In genomic region chr1:85148524-85149250, GRCh38 we compare ENCODE assay signal across 10 cellular contexts. TPM values are rescaled to one million over a fixed set of nuclear protein-coding genes. Genes with fewer than 3 reads are reported as not detected.
DNase-seq lines count a peak whose midpoint lies in the region; ATAC-seq lines count a peak whose summit lies in the region.
"Had no signal": no experiment of that assay in that cellular context is flagged by ENCODE, and none has a peak within 500 bp of the region (broad histone marks: within the 10 kb centered on the region; RNA-seq: fewer than 3 reads in every experiment).

No MANE protein-coding gene starts in this region.

- H3K4ac ChIP-seq in trophoblast cell (ENCODE audit: low read depth, low read length): no peak overlapping the region

- peak; percentile 94 for ATAC-seq in activated CD4-positive, alpha-beta T cell treated with anti-CD3 and anti-CD28 coated beads for 36 hours
- ATAC-seq in HG02623 (IDR thresholded peaks at IDR 0.05; ENCODE audit: unreplicated experiment): peak; percentile 92
- ATAC-seq: A549 had no signal

- H4K12ac ChIP-seq in trophoblast cell (ENCODE audit: low read depth, low read length): no peak overlapping the region

- peak overlapping the region; percentile 45 for H2BK12ac ChIP-seq in trophoblast cell (ENCODE audit: low read length)

- H3K36me3 Mint-ChIP-seq in activated CD4-positive, alpha-beta T cell treated with anti-CD3 and anti-CD28 coated beads for 36 hours (ENCODE audit: low read depth): no peaks in the 10 kb centered on the region
- H3K36me3 Mint-ChIP-seq: activated naive CD4-positive, alpha-beta T cell treated with anti-CD3 and anti-CD28 coated beads, Interleukin-2, amount 10 ng/mL, durations not matched to agents 7 days and 5 days had no signal

- H3K18ac ChIP-seq in trophoblast cell (ENCODE audit: low read length): no peak overlapping the region

- H3K27me3 Mint-ChIP-seq in activated CD4-positive, alpha-beta T cell treated with anti-CD3 and anti-CD28 coated beads for 36 hours: peaks cover 2% of the 10 kb centered on the region
- H3K27me3 Mint-ChIP-seq: activated naive CD4-positive, alpha-beta T cell treated with anti-CD3 and anti-CD28 coated beads, Interleukin-2, amount 10 ng/mL, durations not matched to agents 7 days and 5 days had no signal

- H3K4me3 ChIP-seq in trophoblast cell (ENCODE audit: low read depth, low read length): no peak overlapping the region
- H3K4me3 ChIP-seq: A549 had no signal

- H3K27ac Mint-ChIP-seq in activated CD4-positive, alpha-beta T cell treated with anti-CD3 and anti-CD28 coated beads for 36 hours: peak overlapping the region; percentile 56
- H3K27ac Mint-ChIP-seq: activated naive CD4-positive, alpha-beta T cell treated with anti-CD3 and anti-CD28 coated beads, Interleukin-2, amount 10 ng/mL, durations not matched to agents 7 days and 5 days had no signal

- H2BK5ac ChIP-seq in trophoblast cell (ENCODE audit: low read depth, low read length, poor library complexity): no peak overlapping the region

- no peak overlapping the region for H3K4me2 ChIP-seq in trophoblast cell (ENCODE audit: low read length)
- H3K4me2 ChIP-seq: A549 had no signal

- CTCF ChIA-PET in activated CD4-positive, alpha-beta T cell treated with anti-CD3 and anti-CD28 coated beads for 36 hours (lab: Charles Lee): no interaction called here

- no peaks in the 10 kb centered on the region for H3K79me1 ChIP-seq in trophoblast cell (ENCODE audit: low read length)

- no peak overlapping the region for H3K27ac ChIP-seq in trophoblast cell (ENCODE audit: low read depth, low read length)
- H3K27ac ChIP-seq: A549 had no signal

- H3K4me1 Mint-ChIP-seq in activated CD4-positive, alpha-beta T cell treated with anti-CD3 and anti-CD28 coated beads for 36 hours: peaks cover 20% of the 10 kb centered on the region

- H3K9ac ChIP-seq in trophoblast cell (ENCODE audit: low read length): no peak overlapping the region

- no peaks in the 10 kb centered on the region for H3K79me2 ChIP-seq in trophoblast cell (ENCODE audit: control insufficient read depth, insufficient read depth, low read length, poor library complexity)

- H3K9me3 ChIP-seq in trophoblast cell (ENCODE audit: insufficient read depth, low read depth, low read length): no peaks in the 10 kb centered on the region
- H3K9me3 ChIP-seq: A549 had no signal

- intact Hi-C loops in activated CD4-positive, alpha-beta T cell treated with anti-CD3 and anti-CD28 coated beads for 36 hours (cut with DNase I, micrococcal nuclease): loop anchor here in 1 of 2 experiments (2.0 kb wide), 1 partner anchor 52 kb away; the partner anchor contains the start of gene SYDE2

- H3K36me3 ChIP-seq in trophoblast cell (ENCODE audit: control insufficient read depth in 1 of 2, insufficient read depth in 2 of 2, low read length in 2 of 2): no peaks in the 10 kb centered on the region

- POLR2A ChIA-PET in activated CD4-positive, alpha-beta T cell treated with anti-CD3 and anti-CD28 coated beads for 36 hours (lab: Charles Lee): no interaction called here

- H3K9me3 Mint-ChIP-seq in activated CD4-positive, alpha-beta T cell treated with anti-CD3 and anti-CD28 coated beads for 36 hours (ENCODE audit: low read depth): no peaks in the 10 kb centered on the region
- H3K9me3 Mint-ChIP-seq: activated naive CD4-positive, alpha-beta T cell treated with anti-CD3 and anti-CD28 coated beads, Interleukin-2, amount 10 ng/mL, durations not matched to agents 7 days and 5 days had no signal

- no peak overlapping the region for H4K91ac ChIP-seq in trophoblast cell (ENCODE audit: low read depth, low read length)

- no peak overlapping the region for H3K14ac ChIP-seq in trophoblast cell (ENCODE audit: low read length)

- H2AFZ ChIP-seq in trophoblast cell (ENCODE audit: insufficient read depth, low read length, poor library complexity): no peak overlapping the region

- peaks cover 3 to 12% of the 10 kb centered on the region in 2 experiments for H3K4me1 ChIP-seq in trophoblast cell (ENCODE audit: control insufficient read depth in 1 of 2, insufficient read depth in 2 of 2, low read length in 2 of 2)
- H3K4me1 ChIP-seq: A549 had no signal

- H2BK120ac ChIP-seq in trophoblast cell (ENCODE audit: insufficient read depth, low read length, poor library complexity): no peak overlapping the region

- no peak overlapping the region for H4K8ac ChIP-seq in trophoblast cell (ENCODE audit: low read depth, low read length)

- no peak overlapping the region for H3K23ac ChIP-seq in trophoblast cell (ENCODE audit: low read length)

- no peaks in the 10 kb centered on the region for H3K27me3 ChIP-seq in trophoblast cell (ENCODE audit: insufficient read depth, low read length)

- H3K4me3 Mint-ChIP-seq in activated CD4-positive, alpha-beta T cell treated with anti-CD3 and anti-CD28 coated beads for 36 hours: no peak overlapping the region
- H3K4me3 Mint-ChIP-seq: activated naive CD4-positive, alpha-beta T cell treated with anti-CD3 and anti-CD28 coated beads, Interleukin-2, amount 10 ng/mL, durations not matched to agents 7 days and 5 days had no signal

- DNase-seq in activated CD4-positive, alpha-beta T cell treated with anti-CD3 and anti-CD28 coated beads for 36 hours: peak; percentile 41
- DNase-seq in activated CD4-positive, alpha-beta T cell treated with anti-CD3 and anti-CD28 coated beads for 4 hours: no peak
- DNase-seq in NCI-H226 (peak; percentile 57), trophoblast cell (no peak), midbrain (lab: John Stamatoyannopoulos, UW) (no peak), NCI-H774 (lab: John Stamatoyannopoulos, UW) (no peak), NCI-H146 treated with DMSO at 0.1 percent for 48 hours (lab: John Stamatoyannopoulos, UW; ENCODE audit: unreplicated experiment) (no peak)
- DNase-seq: activated naive CD4-positive, alpha-beta T cell treated with anti-CD3 and anti-CD28 coated beads, Interleukin-2, amount 10 ng/mL, durations not matched to agents 7 days and 5 days had no signal

- H2AK5ac ChIP-seq in trophoblast cell (ENCODE audit: low read length): no peak overlapping the region

RNA-seq across cellular contexts. Expression of gene SYDE2, which starts 52.1 kb away (rescaled TPM):
- 1 to 10 TPM; 2.9 to 3.3 TPM for total RNA-seq in activated CD4-positive, alpha-beta T cell treated with anti-CD3 and anti-CD28 coated beads for 36 hours
- polyA plus RNA-seq in trophoblast cell (2013): 9.0 and 9.2 TPM in 2 replicates

Comparison
In these comparisons a context has a peak if more than half of its experiments do, and no peak if none do; other contexts are left out.
1. DNase-seq: peak in activated CD4-positive, alpha-beta T cell treated with anti-CD3 and anti-CD28 coated beads for 36 hours (single experiment) and NCI-H226 (single experiment); none in activated CD4-positive, alpha-beta T cell treated with anti-CD3 and anti-CD28 coated beads for 4 hours (0 of 2), trophoblast cell (0 of 2), midbrain (single experiment), NCI-H774 (single experiment) and NCI-H146 treated with DMSO at 0.1 percent for 48 hours (single experiment).